In the genomic region with DNA sequence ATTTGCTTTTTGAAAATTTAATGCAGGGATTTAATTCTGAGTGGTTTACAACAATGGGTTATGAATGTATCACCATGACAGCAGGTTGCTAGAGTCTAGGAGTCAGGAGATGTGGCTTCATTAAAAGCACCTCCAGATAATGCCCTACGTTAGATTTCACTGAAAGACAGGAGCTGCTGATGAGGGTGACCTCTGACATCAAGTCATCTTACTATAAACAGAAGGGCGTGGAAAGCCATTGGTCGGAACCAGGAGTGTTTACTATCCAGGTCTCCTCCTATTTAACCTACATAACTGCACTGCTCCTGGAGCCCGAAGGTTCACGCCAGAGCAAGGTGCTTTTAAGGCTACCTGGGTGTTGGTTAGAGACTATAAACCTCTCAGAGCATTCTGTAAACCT, we compare ENCODE assay signal across 17 cellular contexts.
DNase-seq lines count a peak whose midpoint lies in the region; TF ChIP-seq lines count a peak whose summit lies in the region.
"Had no signal": no experiment of that assay in that cellular context is flagged by ENCODE, and none has a peak within 500 bp of the region (broad histone marks: within the 10 kb centered on the region; RNA-seq: fewer than 3 reads in every experiment).

No MANE protein-coding gene starts in this region.

- H3K79me1 ChIP-seq in H9 (ENCODE audit: insufficient read depth, low read depth, low read length, poor library complexity, severe bottlenecking), result no peaks in the 10 kb centered on the region

- H3K14ac ChIP-seq in H9 (ENCODE audit: insufficient read depth, low read length), result no peak overlapping the region

- no peak for TF ChIP-seq CTCF in H9 (conservative IDR thresholded peaks at IDR 0.05)
- no peak for TF ChIP-seq CTCF in parathyroid adenoma (IDR thresholded peaks at IDR 0.05)

- no peak overlapping the region for H3K56ac ChIP-seq in H9 (ENCODE audit: insufficient read length, low read depth, low read length)

- no peak overlapping the region for H3K23ac ChIP-seq in H9 (ENCODE audit: insufficient read length, low read depth, low read length)

- no peak overlapping the region for H3T11ph ChIP-seq in H9 (ENCODE audit: low read length)

- no peaks in the 10 kb centered on the region for H3K79me2 ChIP-seq in ACC112 (ENCODE audit: control insufficient read depth, insufficient read depth, low read length, unreplicated experiment)
- no peaks in the 10 kb centered on the region for H3K79me2 ChIP-seq in H9 (ENCODE audit: insufficient read depth, low read length)
- H3K79me2 ChIP-seq in parathyroid adenoma, result no peaks in the 10 kb centered on the region

- H3K9me3 ChIP-seq in H9 (ENCODE audit: control insufficient read depth, low read depth, low read length) (no peaks in the 10 kb centered on the region), parathyroid adenoma (ENCODE audit: control insufficient read depth, low read length) (no peaks in the 10 kb centered on the region)
- H3K9me3 ChIP-seq: HAP-1, Peyer's patch had no signal

- H4K5ac ChIP-seq in H9 (ENCODE audit: insufficient read length, low read depth, low read length), result no peak overlapping the region

- H3K9ac ChIP-seq in H9 (ENCODE audit: extremely low read depth, insufficient read length, low read length) (no peak overlapping the region), parathyroid adenoma (no peak overlapping the region)

- H4K20me1 ChIP-seq in H9 (ENCODE audit: control insufficient read depth, insufficient read depth, insufficient read length), result no peaks in the 10 kb centered on the region

- no peak overlapping the region for H4K91ac ChIP-seq in H9 (ENCODE audit: insufficient read length, low read depth, low read length)

- H3K4me1 ChIP-seq in ACC112 (ENCODE audit: control insufficient read depth, insufficient read depth, low read length, unreplicated experiment) (peaks cover 6% of the 10 kb centered on the region), H9 (ENCODE audit: insufficient read depth, low read length) (no peaks in the 10 kb centered on the region), parathyroid adenoma (no peaks in the 10 kb centered on the region)
- H3K4me1 ChIP-seq: Peyer's patch had no signal

- peaks cover 0 to 9% of the 10 kb centered on the region in 2 experiments; a peak in 1 of 4 replicates for H3K4me1 Mint-ChIP-seq in H9
- H3K4me1 Mint-ChIP-seq: CD14-positive monocyte had no signal

- H2BK15ac ChIP-seq in H9 (ENCODE audit: low read depth, low read length), result no peak overlapping the region

- H2AFZ ChIP-seq in ACC112 (ENCODE audit: low read length, unreplicated experiment), result no peak overlapping the region
- peak overlapping the region; percentile 5 for H2AFZ ChIP-seq in H9 (ENCODE audit: low read length)
- peak overlapping the region; percentile 18 for H2AFZ ChIP-seq in parathyroid adenoma

- H3K4me3 ChIP-seq in ACC112 (ENCODE audit: low read depth, low read length) (peak overlapping the region; percentile 62), parathyroid adenoma (ENCODE audit: low read depth, low read length) (no peak overlapping the region)
- H3K4me3 ChIP-seq: HAP-1, Peyer's patch had no signal

- H4K8ac ChIP-seq in H9 (replicated peaks; ENCODE audit: insufficient read length, low read depth, low read length), result no peak overlapping the region

- no peak overlapping the region for H2BK12ac ChIP-seq in H9 (ENCODE audit: insufficient read length, low read depth, low read length)

- H3K27ac Mint-ChIP-seq in H9, result peak overlapping the region in 1 of 3 experiments; percentile 46; a peak in 1 of 7 replicates
- H3K27ac Mint-ChIP-seq: CD14-positive monocyte had no signal

- no peaks in the 10 kb centered on the region for H3K27me3 Mint-ChIP-seq in H9 (ENCODE audit: low read depth)

- H2BK120ac ChIP-seq in H9 (ENCODE audit: low read depth, low read length, poor library complexity, severe bottlenecking), result no peak overlapping the region

- no peak overlapping the region for H3K4ac ChIP-seq in H9 (ENCODE audit: low read depth, low read length)

- no peak overlapping the region for H2BK5ac ChIP-seq in H9 (ENCODE audit: insufficient read length, low read length)

- H3K9me3 Mint-ChIP-seq in H9, result no peaks in the 10 kb centered on the region

- no peak overlapping the region for H3K18ac ChIP-seq in H9 (ENCODE audit: insufficient read length, low read depth, low read length)

- no peaks in the 10 kb centered on the region for H3K23me2 ChIP-seq in H9 (ENCODE audit: insufficient read length, low read depth, low read length, poor library complexity, severe bottlenecking)

- H2AK5ac ChIP-seq in H9 (ENCODE audit: insufficient read length, low read length), result no peak overlapping the region

- no peak for DNase-seq in H9
- DNase-seq in NCI-H748 treated with DMSO at 0.1 percent for 48 hours (lab: John Stamatoyannopoulos, UW), result peak; percentile 7
- DNase-seq in stimulated activated CD4-positive, alpha-beta T cell treated with anti-CD3 and anti-CD28 coated beads, Interleukin-4, amount 100 ng/mL, for 4 hours, result no peak
- DNase-seq in epidermal melanocyte (ENCODE audit: insufficient read length, low spot score), result no peak
- DNase-seq in activated CD4-positive, alpha-beta T cell treated with anti-CD3 and anti-CD28 coated beads for 48 hours, result no peak
- DNase-seq: AML-193, DMS79, KBM-7, MV-4-11, NCI-H2029, NCI-H2227 treated with DMSO at 0.1 percent for 48 hours, NCI-H510A treated with DMSO at 0.1 percent for 48 hours, Peyer's patch had no signal

- H3K4me2 ChIP-seq in H9 (ENCODE audit: insufficient read depth, insufficient read length, low read length) (no peak overlapping the region), parathyroid adenoma (ENCODE audit: low read length) (no peak overlapping the region)

- H3K4me3 Mint-ChIP-seq in H9, result no peak overlapping the region
- H3K4me3 Mint-ChIP-seq: CD14-positive monocyte had no signal

- no CpG with 5 or more reads among the region's 5 CpGs for WGBS in H9 (ENCODE audit: extremely low coverage, insufficient read length, low lambda C conversion rate)

- no peaks in the 10 kb centered on the region for H3K36me3 Mint-ChIP-seq in H9 (ENCODE audit: insufficient read depth in 1 of 3, low read depth in 3 of 3)
- H3K36me3 Mint-ChIP-seq: CD14-positive monocyte had no signal

- H2BK20ac ChIP-seq in H9 (ENCODE audit: low read depth, low read length, poor library complexity, severe bottlenecking), result no peak overlapping the region

- H3K36me3 ChIP-seq in ACC112 (ENCODE audit: insufficient read depth, low read length) (no peaks in the 10 kb centered on the region), parathyroid adenoma (ENCODE audit: control insufficient read depth, insufficient read depth, low read length) (no peaks in the 10 kb centered on the region)
- H3K36me3 ChIP-seq: HAP-1, Peyer's patch had no signal

- H3K27ac ChIP-seq in ACC112 (ENCODE audit: low read depth, low read length) (no peak overlapping the region), H9 (ENCODE audit: insufficient read length, low read depth, low read length) (no peak overlapping the region), parathyroid adenoma (no peak overlapping the region)
- H3K27ac ChIP-seq: Peyer's patch had no signal

- H3K27me3 ChIP-seq in ACC112 (ENCODE audit: insufficient read depth, low read length), result no peaks in the 10 kb centered on the region
- no peaks in the 10 kb centered on the region for H3K27me3 ChIP-seq in H9 (ENCODE audit: insufficient read depth, low read length)
- H3K27me3 ChIP-seq in parathyroid adenoma (ENCODE audit: control insufficient read depth, insufficient read depth, low read length), result no peaks in the 10 kb centered on the region
- H3K27me3 ChIP-seq: Peyer's patch had no signal
